1 cellular context compared by ENCODE assay signal in the genomic region with DNA sequence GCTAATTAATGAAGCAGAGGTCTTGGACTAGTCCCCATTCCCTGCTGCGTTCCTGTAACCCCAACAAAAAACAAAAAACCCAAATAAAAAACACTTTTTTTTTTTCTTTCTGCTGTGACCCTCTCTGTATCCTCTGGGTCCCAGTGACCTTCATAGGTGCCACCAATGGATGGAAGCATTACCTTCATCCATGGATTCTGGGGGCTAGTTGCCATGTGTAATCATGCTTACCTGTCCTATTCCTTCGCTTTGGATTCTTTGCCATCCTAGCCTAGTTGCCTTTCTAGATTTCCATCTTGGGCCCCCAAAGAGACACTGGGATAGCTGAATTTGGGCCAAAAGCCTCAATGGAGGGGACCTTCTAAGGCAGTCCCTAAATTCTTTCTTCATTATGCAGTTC.
TF ChIP-seq lines count a peak whose summit lies in the region.

No MANE protein-coding gene starts in this region.

TF ChIP-seq in HEK293, 187 proteins besides CTCF, POLR2A, EP300 and RAD21 (continued from another document):
- TF ChIP-seq BCL11B (tag by site-specific recombination; IDR thresholded peaks at IDR 0.05; ENCODE audit: low read depth) (no peak), ZIC2 (tag by site-specific recombination; IDR thresholded peaks at IDR 0.05) (no peak), ZNF510 (tag by site-specific recombination; IDR thresholded peaks at IDR 0.05; ENCODE audit: insufficient replicate concordance) (no peak), ZNF202 (tag by site-specific recombination; IDR thresholded peaks at IDR 0.05; ENCODE audit: borderline replicate concordance) (peak; percentile 41; the same call in 1 of the 2 replicates), ZNF747 (tag by site-specific recombination; IDR thresholded peaks at IDR 0.05) (no peak), GLIS1 (tag by site-specific recombination; IDR thresholded peaks at IDR 0.05) (no peak), TCF7L2 (IDR thresholded peaks at IDR 0.05; ENCODE audit: borderline replicate concordance, low read depth, low read length) (no peak)
